In genomic region chr11:114062272-114062671, GRCh38 we compare ENCODE assay signal across 10 cellular contexts. TPM values are rescaled to one million over a fixed set of nuclear protein-coding genes. Genes with fewer than 3 reads are reported as not detected.
DNase-seq lines count a peak whose midpoint lies in the region; ATAC-seq and TF ChIP-seq lines count a peak whose summit lies in the region.
"Had no signal": no experiment of that assay in that cellular context is flagged by ENCODE, and none has a peak within 500 bp of the region (broad histone marks: within the 10 kb centered on the region; RNA-seq: fewer than 3 reads in every experiment).

No MANE protein-coding gene starts in this region.

- ATAC-seq in CD4-positive, alpha-beta T cell (ENCODE audit: poor library complexity): no peak
- ATAC-seq in gastrocnemius medialis (no peak), GM18519 (IDR thresholded peaks at IDR 0.05; ENCODE audit: low FRiP score, unreplicated experiment) (no peak), HG02759 (IDR thresholded peaks at IDR 0.05; ENCODE audit: unreplicated experiment) (no peak)

- H3K27me3 ChIP-seq in CD4-positive, alpha-beta T cell (ENCODE audit: control insufficient read depth, insufficient read depth, low read length): peaks cover 14% of the 10 kb centered on the region
- no peaks in the 10 kb centered on the region for H3K27me3 ChIP-seq in gastrocnemius medialis

- no peak for DNase-seq in CD4-positive, alpha-beta T cell
- DNase-seq in RWPE1 (ENCODE audit: low spot score) (no peak), epithelial cell of esophagus (ENCODE audit: low read depth) (no peak), gastrocnemius medialis (no peak), COLO668 (lab: John Stamatoyannopoulos, UW; ENCODE audit: unreplicated experiment) (no peak), ecto neural progenitor cell (ENCODE audit: low spot score) (no peak)
- DNase-seq: midbrain had no signal

- no peak for TF ChIP-seq POLR2A in gastrocnemius medialis (IDR thresholded peaks at IDR 0.05)

- H3K27me3 Mint-ChIP-seq in CD4-positive, alpha-beta T cell: peaks cover 26% of the 10 kb centered on the region

- H3K27ac Mint-ChIP-seq in CD4-positive, alpha-beta T cell: no peak overlapping the region

- no peak for TF ChIP-seq CTCF in CD4-positive, alpha-beta T cell (IDR thresholded peaks at IDR 0.05)
- TF ChIP-seq CTCF in RWPE1 (conservative IDR thresholded peaks at IDR 0.05; ENCODE audit: low read depth) (no peak), epithelial cell of esophagus (IDR thresholded peaks at IDR 0.05; ENCODE audit: insufficient read depth, low read depth, low read length, missing control alignments) (no peak), gastrocnemius medialis (IDR thresholded peaks at IDR 0.05 in 4 of 5, conservative IDR thresholded peaks at IDR 0.05 in 1 of 5) (no peak)

- in situ Hi-C loops in gastrocnemius medialis (cut with MboI; ENCODE audit: low sequenced_read_pairs in 4 of 4): loop anchor here in 3 of 4 donors (5.0 to 10.0 kb wide), 3 partner anchors 113 to 123 kb away; no protein-coding TSS in a partner anchor

- H3K9me3 ChIP-seq in CD4-positive, alpha-beta T cell (ENCODE audit: control insufficient read depth, low read length): no peaks in the 10 kb centered on the region
- H3K9me3 ChIP-seq in gastrocnemius medialis: no peaks in the 10 kb centered on the region

- peaks cover 9% of the 10 kb centered on the region for H3K4me1 Mint-ChIP-seq in CD4-positive, alpha-beta T cell (ENCODE audit: low read depth)

- H3K4me3 ChIP-seq in epithelial cell of esophagus (ENCODE audit: low read length) (peak overlapping the region; percentile 24), gastrocnemius medialis (peak overlapping the region; percentile 68 to 100 (median 82))

- intact Hi-C loops in CD4-positive, alpha-beta T cell (cut with DNase I, micrococcal nuclease): loop anchor here in 1 of 2 experiments (10.0 kb wide), 2 partner anchors 103 to 343 kb away; partner anchors contain the start of genes C11orf71 and RBM7
- intact Hi-C loops in gastrocnemius medialis (cut with DNase I; ENCODE audit: low total_unique reads): no loop called here

- H3K4me3 Mint-ChIP-seq in CD4-positive, alpha-beta T cell: peak overlapping the region; percentile 89

- H3K36me3 Mint-ChIP-seq in CD4-positive, alpha-beta T cell (ENCODE audit: low read depth): no peaks in the 10 kb centered on the region

- CTCF ChIA-PET in CD4-positive, alpha-beta T cell (lab: Charles Lee): interaction anchor here (0.6 kb wide), 1 partner anchor 533 kb away, joined by 3 read pairs; no protein-coding TSS in a partner anchor
- CTCF ChIA-PET in RWPE1 (lab: Yijun Ruan, JAX): no interaction called here

- POLR2A ChIA-PET in CD4-positive, alpha-beta T cell (lab: Charles Lee): no interaction called here
- POLR2A ChIA-PET in RWPE1 (lab: Yijun Ruan, JAX; ENCODE audit: low non-redundant PET): no interaction called here

- H3K27ac ChIP-seq in CD4-positive, alpha-beta T cell (ENCODE audit: low read depth, low read length): no peak overlapping the region
- peak overlapping the region; percentile 93 for H3K27ac ChIP-seq in RWPE1
- H3K27ac ChIP-seq in gastrocnemius medialis: peak overlapping the region; percentile 94 to 99 (median 96)

- peaks cover 51 to 59% of the 10 kb centered on the region in 2 donors for H3K4me1 ChIP-seq in gastrocnemius medialis

- no peaks in the 10 kb centered on the region for H3K9me3 Mint-ChIP-seq in CD4-positive, alpha-beta T cell

- H3K36me3 ChIP-seq in gastrocnemius medialis: peaks cover 0 to 48% of the 10 kb centered on the region in 2 donors

RNA-seq across cellular contexts. Expression of gene ZBTB16, which starts 2.8 kb away (rescaled TPM):
- 10 to 100 TPM; 19.1 to 20.6 TPM for total RNA-seq in CD4-positive, alpha-beta T cell
- total RNA-seq in gastrocnemius medialis: 100 to 1,000 TPM; 156 to 250 (median 196) TPM
- total RNA-seq: NCI-H460 had no signal

Comparison
In these comparisons a context has a peak if more than half of its experiments do, and no peak if none do; other contexts are left out.
1. RNA of gene ZBTB16, which starts 2.8 kb away (total RNA-seq): 156 to 250 TPM in gastrocnemius medialis; 19.1 to 20.6 TPM in CD4-positive, alpha-beta T cell; every median in the first group is over 4 times any median in the second.